Comparison of ENCODE assay signal across 8 cellular contexts in the genomic region with DNA sequence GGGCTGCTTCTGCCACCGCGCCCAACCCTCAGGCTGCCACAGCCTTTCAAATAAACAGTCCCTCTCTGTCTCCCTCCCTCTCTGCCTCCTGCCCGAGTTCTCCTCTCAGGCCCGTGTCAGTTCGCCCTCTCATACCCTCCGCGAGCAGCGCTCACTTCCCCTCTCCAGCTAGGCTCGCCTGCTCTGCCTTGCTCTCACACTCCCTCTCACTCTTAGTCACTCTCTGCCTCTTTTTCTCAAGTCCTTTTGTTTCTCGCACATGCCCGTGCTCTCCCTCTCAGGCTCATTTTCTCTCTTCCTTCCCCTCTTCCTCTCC. TPM values are rescaled to one million over a fixed set of nuclear protein-coding genes. Genes with fewer than 3 reads are reported as not detected.
DNase-seq lines count a peak whose midpoint lies in the region; ATAC-seq, FAIRE-seq and TF ChIP-seq lines count a peak whose summit lies in the region.

No MANE protein-coding gene starts in this region.

- peaks cover 9% of the 10 kb centered on the region for H3K4me1 ChIP-seq in OCI-LY7 (ENCODE audit: insufficient read depth, low read length, poor library complexity, severe bottlenecking)
- peaks cover 0 to 22% of the 10 kb centered on the region in 2 experiments; a peak in 2 of 5 replicates for H3K4me1 ChIP-seq in K562 (replicated peaks in 1 of 2; ENCODE audit: control insufficient read depth in 2 of 2, insufficient read depth in 2 of 2, low read length in 2 of 2)
- H3K4me1 ChIP-seq in small intestine (ENCODE audit: control insufficient read depth in 2 of 2, insufficient read depth in 1 of 2, low read depth in 1 of 2, low read length in 1 of 2) = peaks cover 0 to 6% of the 10 kb centered on the region in 2 donors

- WGBS in K562 (ENCODE audit: insufficient coverage, low coverage, missing lambda C conversion rate) = 10% methylated on average over 8 of the region's 11 CpGs
- 5 to 19% (median 8%) methylated on average over 9 to 11 of the region's 11 CpGs for WGBS in small intestine, 3 donors

- no peaks in the 10 kb centered on the region for H3K9me2 ChIP-seq in OCI-LY7 (ENCODE audit: insufficient read depth, low read length)

- no peaks in the 10 kb centered on the region for H3K9me3 Mint-ChIP-seq in immature natural killer cell

- H3K27me3 Mint-ChIP-seq in immature natural killer cell (ENCODE audit: low read depth in 3 of 3) = peaks cover 2 to 13% (median 11%) of the 10 kb centered on the region in 3 donors

- peaks cover 0 to 7% of the 10 kb centered on the region in 2 experiments; a peak in 1 of 5 replicates for H3K27me3 ChIP-seq in K562 (ENCODE audit: control insufficient read depth in 2 of 2, insufficient read depth in 2 of 2, low read length in 2 of 2)
- no peaks in the 10 kb centered on the region for H3K27me3 ChIP-seq in small intestine (ENCODE audit: control insufficient read depth in 2 of 2, insufficient read depth in 2 of 2, low read length in 2 of 2)

- in situ Hi-C loops in K562 (cut with MboI) = no loop called here

- no peak overlapping the region for H3K9ac ChIP-seq in K562 (ENCODE audit: insufficient read depth in 1 of 2, low read depth in 2 of 2, low read length in 2 of 2)

- H3K36me3 Mint-ChIP-seq in immature natural killer cell = peaks cover 0 to 4% (median 0%) of the 10 kb centered on the region in 3 donors

- POLR2A ChIA-PET in OCI-LY7 (lab: Charles Lee) = interaction anchor here (0.7 kb wide), 1 partner anchor 23 kb away, joined by 3 read pairs; no protein-coding TSS in a partner anchor
- POLR2A ChIA-PET in K562 (lab: Yijun Ruan, JAX) = no interaction called here

- CTCF ChIA-PET in OCI-LY7 (lab: Charles Lee; ENCODE audit: unreplicated experiment) (no interaction called here), K562 (lab: Yijun Ruan, JAX; ENCODE audit: low intra/inter-chr PET ratio) (no interaction called here)

- intact Hi-C loops in OCI-LY7 (cut with micrococcal nuclease; ENCODE audit: unreplicated experiment) (no loop called here), K562 (cut with micrococcal nuclease) (no loop called here)

- no peak for TF ChIP-seq EP300 in K562 (IDR thresholded peaks at IDR 0.05; ENCODE audit: low read length)

- H3K9me1 ChIP-seq in K562 (ENCODE audit: control insufficient read depth, insufficient read depth, low read length) = no peaks in the 10 kb centered on the region

- ATAC-seq in K562 (no peak), HG02763 (IDR thresholded peaks at IDR 0.05; ENCODE audit: unreplicated experiment) (no peak)

- H3K27ac ChIP-seq in OCI-LY7 (ENCODE audit: low read depth, low read length, poor library complexity, severe bottlenecking) = no peak overlapping the region
- H3K27ac ChIP-seq in K562 (ENCODE audit: extremely low read depth, low read depth, low read length) = no peak overlapping the region
- peak overlapping the region; percentile 84 to 95 for H3K27ac ChIP-seq in small intestine (ENCODE audit: low read depth in 1 of 2, low read length in 1 of 2)

- peak; percentile 78 for DNase-seq in Daoy (ENCODE audit: low read depth)
- no peak for DNase-seq in HFF-Myc (ENCODE audit: extremely low read depth, low read depth)
- peak; percentile 11 for DNase-seq in OCI-LY7 (ENCODE audit: low spot score)
- DNase-seq in K562 (ENCODE audit: extremely low read depth in 1 of 4, low spot score in 3 of 4) = no peak
- no peak for DNase-seq in immature natural killer cell
- DNase-seq in small intestine = peak; percentile 62
- DNase-seq in HTR-8/SVneo (ENCODE audit: insufficient read length, low spot score) = no peak

- H3K36me3 ChIP-seq in OCI-LY7 (ENCODE audit: insufficient read depth, low read length) (no peaks in the 10 kb centered on the region), K562 (ENCODE audit: control insufficient read depth, insufficient read depth, low read length) (no peaks in the 10 kb centered on the region), small intestine (ENCODE audit: control insufficient read depth in 2 of 2, insufficient read depth in 2 of 2, low read length in 2 of 2) (no peaks in the 10 kb centered on the region)

- H3K4me3 Mint-ChIP-seq in immature natural killer cell = peak overlapping the region in 3 of 5 donors; percentile 46 to 61 (median 54)

- no peak for TF ChIP-seq POLR2A in K562 (conservative IDR thresholded peaks at IDR 0.05)

- no peak overlapping the region for H2AFZ ChIP-seq in OCI-LY7 (ENCODE audit: low read length)
- H2AFZ ChIP-seq in K562 (ENCODE audit: low read depth, low read length) = no peak overlapping the region

- H3K9me3 ChIP-seq in OCI-LY7 (ENCODE audit: low read length) = no peaks in the 10 kb centered on the region
- H3K9me3 ChIP-seq in K562 (replicated peaks; ENCODE audit: control insufficient read depth, insufficient read depth, low read depth, low read length) = no peaks in the 10 kb centered on the region
- H3K9me3 ChIP-seq in small intestine (ENCODE audit: control insufficient read depth, low read depth) = no peaks in the 10 kb centered on the region

- H3K4me2 ChIP-seq in OCI-LY7 (ENCODE audit: low read length) (no peak overlapping the region), K562 (ENCODE audit: insufficient read depth, low read length) (no peak overlapping the region)

- H4K20me1 ChIP-seq in OCI-LY7 (ENCODE audit: insufficient read depth, low read length) (no peaks in the 10 kb centered on the region), K562 (replicated peaks; ENCODE audit: control insufficient read depth, insufficient read depth, low read length) (no peaks in the 10 kb centered on the region)

- TF ChIP-seq CTCF in HFF-Myc (IDR thresholded peaks at IDR 0.05; ENCODE audit: low read depth, low read length, missing control alignments) (no peak), OCI-LY7 (conservative IDR thresholded peaks at IDR 0.05; ENCODE audit: low read length) (no peak), K562 (IDR thresholded peaks at IDR 0.05 in 2 of 3, conservative IDR thresholded peaks at IDR 0.05 in 1 of 3; ENCODE audit: insufficient read depth in 2 of 3, low read depth in 1 of 3, low read length in 3 of 3) (no peak)

- H3K79me2 ChIP-seq in OCI-LY7 (ENCODE audit: insufficient read depth, low read depth, low read length) (no peaks in the 10 kb centered on the region), K562 (ENCODE audit: control insufficient read depth, insufficient read depth, low read length) (no peaks in the 10 kb centered on the region)

- H3K4me3 ChIP-seq in HFF-Myc (replicated peaks; ENCODE audit: low read depth, low read length) (peak overlapping the region; percentile 70), OCI-LY7 (ENCODE audit: low read depth, low read length, poor library complexity, severe bottlenecking) (no peak overlapping the region), K562 (no peak overlapping the region), small intestine (ENCODE audit: low read depth in 1 of 2, low read length in 2 of 2) (peak overlapping the region; percentile 10 to 78)

- BruUV-seq in OCI-LY7 (replicated peaks; lab: Mats Ljungman, UMichigan) (no TSS peak), K562 (replicated peaks; lab: Mats Ljungman, UMichigan) (no TSS peak)

- TF ChIP-seq RAD21 in K562 (CRISPR knock-in tag; conservative IDR thresholded peaks at IDR 0.05 in 1 of 2, IDR thresholded peaks at IDR 0.05 in 1 of 2) = no peak

- peaks cover 26 to 30% of the 10 kb centered on the region in 2 donors for H3K4me1 Mint-ChIP-seq in immature natural killer cell

- H3K27ac Mint-ChIP-seq in immature natural killer cell = no peak overlapping the region

- FAIRE-seq in K562 (lab: Jason Lieb, UNC) (no peak), small intestine (lab: Jason Lieb, UNC) (no peak), HTR-8/SVneo (lab: Jason Lieb, UNC) (no peak)

TF ChIP-seq in K562, 482 proteins besides CTCF, POLR2A, EP300 and RAD21:
- TF ChIP-seq NFATC3 (IDR thresholded peaks at IDR 0.05) (peak; percentile 49; the same call in 1 of the 2 replicates), KDM1A (IDR thresholded peaks at IDR 0.05) (no peak)

RNA-seq across cellular contexts. Expression of a gene that starts 3.2 kb away (rescaled TPM):
- total RNA-seq in Daoy (2014; rRNA removed; shearing (Covaris generic)) = 12.9 and 14.9 TPM in 2 replicates
- 1.8 and 2.0 TPM in 2 replicates for total RNA-seq in OCI-LY7 (2014; rRNA removed; shearing (Covaris generic))
- total RNA-seq in OCI-LY7 (2022) (1.5 and 1.9 TPM in 2 replicates), K562 (2014; rRNA removed) (1.9 and 2.2 TPM in 2 replicates), K562 (2014; rRNA removed; fragmentation: Illumina TruSeq; extraction: Trizol) (0.41 and 0.51 TPM in 2 replicates), K562 (2015; rRNA removed; fragmentation: Illumina TruSeq; extraction: Trizol) (0.75 and 0.91 TPM in 2 replicates), K562 (2021) (2.1 TPM in 2 replicates)
- total RNA-seq in K562 (2011; cell fraction: chromatin; rRNA removed; ENCODE audit: low replicate concordance) = 0.93 and 2.6 TPM in 2 replicates
- 3.4 and 4.2 TPM in 2 replicates for total RNA-seq in K562 (2011; cell fraction: nucleolus; rRNA removed)
- total RNA-seq in K562 (2011; cell fraction: nucleoplasm; rRNA removed) = 2.8 and 3.4 TPM in 2 replicates
- polyA plus RNA-seq in K562 (2011; rRNA removed) (1.1 and 1.5 TPM in 2 replicates), K562 (2014; fragmentation: Illumina TruSeq; extraction: Trizol) (0.88 and 1.3 TPM in 2 replicates), K562 (2014; fragmentation: Nextera tagmentation; extraction: Ambion mirVana) (under 1 TPM in 1 of 2 experiments, not detected in 1; 0.01 TPM), K562 (2014; rRNA removed) (1.5 and 1.6 TPM in 2 replicates), immature natural killer cell (1 to 10 TPM; 3.9 to 5.6 (median 3.9) TPM), small intestine (10 to 100 TPM; 21.9 to 47.0 (median 26.4) TPM)
- 1.8 and 2.9 TPM in 2 replicates for polyA plus RNA-seq in K562 (2011; cell fraction: cytosol; rRNA removed)
- 1.3 and 1.5 TPM in 2 replicates for polyA plus RNA-seq in K562 (2011; cell fraction: nucleus; rRNA removed)
- polyA plus RNA-seq in K562 (2012) = 1.0 and 1.1 TPM in 2 replicates
- 0.70 and 0.99 TPM in 2 replicates for polyA minus RNA-seq in K562 (2011; rRNA and poly(A)+ RNA removed)
- polyA minus RNA-seq in K562 (2011; cell fraction: cytosol; rRNA and poly(A)+ RNA removed) = 1.5 and 2.2 TPM in 2 replicates
- polyA minus RNA-seq in K562 (2011; cell fraction: nucleus; rRNA and poly(A)+ RNA removed) = 0.81 and 1.00 TPM in 2 replicates

Comparison
In these comparisons a context has a peak if more than half of its experiments do, and no peak if none do; other contexts are left out.
1. DNase-seq: peak in Daoy (single experiment), OCI-LY7 (single experiment) and small intestine (single experiment); none in HFF-Myc (single experiment), K562 (0 of 4), immature natural killer cell (0 of 3) and HTR-8/SVneo (single experiment).
2. H3K4me3 ChIP-seq: peak in HFF-Myc (single experiment) and small intestine (2 of 2); none in OCI-LY7 (single experiment) and K562 (single experiment).
3. H3K27ac ChIP-seq: peak in small intestine (2 of 2); none in OCI-LY7 (single experiment) and K562 (single experiment).